11 cellular contexts compared by ENCODE assay signal in the genomic region with DNA sequence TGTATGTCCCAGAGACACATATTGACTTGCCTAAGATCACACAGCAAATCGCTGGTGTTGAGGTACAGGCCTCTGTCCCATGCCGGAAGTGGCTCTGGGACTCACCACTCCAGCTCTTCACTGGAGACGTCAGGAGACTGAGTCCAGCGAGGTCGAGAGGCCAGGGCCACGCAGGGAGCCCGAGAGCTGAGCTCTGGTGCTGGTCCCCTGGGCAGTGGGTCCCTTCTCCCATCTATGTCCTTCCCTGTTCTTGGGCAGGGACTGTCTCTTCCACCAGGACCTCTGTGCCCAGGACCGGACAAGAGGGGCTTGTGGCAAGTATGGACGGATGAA.
DNase-seq lines count a peak whose midpoint lies in the region; ATAC-seq, FAIRE-seq and TF ChIP-seq lines count a peak whose summit lies in the region.
"Had no signal": no experiment of that assay in that cellular context is flagged by ENCODE, and none has a peak within 500 bp of the region (broad histone marks: within the 10 kb centered on the region; RNA-seq: fewer than 3 reads in every experiment).

No MANE protein-coding gene starts in this region.

- no peak for TF ChIP-seq EP300 in HepG2 (IDR thresholded peaks at IDR 0.05; ENCODE audit: low read depth in 2 of 2, low read length in 2 of 2)
- no peak for TF ChIP-seq EP300 in HepG2 (CRISPR knock-in tag; IDR thresholded peaks at IDR 0.05; ENCODE audit: borderline replicate concordance)

- TF ChIP-seq CTCF in HepG2 (CRISPR knock-in tag; IDR thresholded peaks at IDR 0.05) (no peak), right lobe of liver (IDR thresholded peaks at IDR 0.05) (no peak), breast epithelium (IDR thresholded peaks at IDR 0.05) (no peak), coronary artery (IDR thresholded peaks at IDR 0.05) (no peak)

- TF ChIP-seq RAD21 in HepG2 (CRISPR knock-in tag; IDR thresholded peaks at IDR 0.05), result no peak

- H3K27me3 ChIP-seq in HepG2 (ENCODE audit: control insufficient read depth in 1 of 2, insufficient read depth in 2 of 2, low read length in 2 of 2) (peaks cover 2 to 58% of the 10 kb centered on the region in 2 experiments), right lobe of liver (no peaks in the 10 kb centered on the region), breast epithelium (no peaks in the 10 kb centered on the region)

- no peak for TF ChIP-seq POLR2A in HepG2 (IDR thresholded peaks at IDR 0.05; ENCODE audit: insufficient read depth in 1 of 2, low read depth in 2 of 2, low read length in 2 of 2)
- no peak for TF ChIP-seq POLR2A in right lobe of liver (IDR thresholded peaks at IDR 0.05)
- TF ChIP-seq POLR2A in breast epithelium (IDR thresholded peaks at IDR 0.05), result no peak

- H3K4me2 ChIP-seq in HepG2 (ENCODE audit: low read depth, low read length), result no peak overlapping the region

- H3K4me1 ChIP-seq in HepG2 (ENCODE audit: insufficient read depth, low read length), result no peaks in the 10 kb centered on the region
- H3K4me1 ChIP-seq in right lobe of liver, result no peaks in the 10 kb centered on the region
- H3K4me1 ChIP-seq in breast epithelium, result no peaks in the 10 kb centered on the region
- H3K4me1 ChIP-seq: SJCRH30 had no signal

- intact Hi-C loops in HepG2 (cut with micrococcal nuclease; ENCODE audit: unreplicated experiment) (loop anchor here (1.0 to 5.0 kb wide), 4 partner anchors 65 to 413 kb away; no protein-coding TSS in a partner anchor), right lobe of liver (cut with DNase I) (loop anchor here in 1 of 2 donors (10.0 kb wide), 1 partner anchor 421 kb away; no protein-coding TSS in a partner anchor), breast epithelium (cut with DNase I; ENCODE audit: low total_unique reads) (no loop called here)

- FAIRE-seq in HepG2 (lab: Jason Lieb, UNC), result no peak

- H3K9ac ChIP-seq in HepG2 (ENCODE audit: insufficient read depth, low read depth, low read length), result no peak overlapping the region

- H3K9me3 ChIP-seq in HepG2 (ENCODE audit: low read length) (no peaks in the 10 kb centered on the region), right lobe of liver (no peaks in the 10 kb centered on the region), breast epithelium (no peaks in the 10 kb centered on the region)
- H3K9me3 ChIP-seq: SJCRH30 had no signal

- no peaks in the 10 kb centered on the region for H3K79me2 ChIP-seq in HepG2 (ENCODE audit: insufficient read depth, low read length)

- no peaks in the 10 kb centered on the region for H4K20me1 ChIP-seq in HepG2 (ENCODE audit: insufficient read depth, low read length)

- CTCF ChIA-PET in HepG2 (lab: Yijun Ruan, JAX; ENCODE audit: low intra/inter-chr PET ratio, low total read pairs), result interaction anchor here (1.2 to 3.1 kb wide), 8 partner anchors 65 to 428 kb away, joined by 3 to 20 read pairs (median 5); no protein-coding TSS in a partner anchor

- H3K36me3 ChIP-seq in HepG2 (replicated peaks in 1 of 2; ENCODE audit: control insufficient read depth in 1 of 2, insufficient read depth in 2 of 2, low read length in 2 of 2) (no peaks in the 10 kb centered on the region), right lobe of liver (no peaks in the 10 kb centered on the region), breast epithelium (no peaks in the 10 kb centered on the region)
- H3K36me3 ChIP-seq: SJCRH30 had no signal

- peak; percentile 52 for ATAC-seq in HepG2
- ATAC-seq in right lobe of liver, result no peak
- no peak for ATAC-seq in GM21723 (IDR thresholded peaks at IDR 0.05; ENCODE audit: unreplicated experiment)
- ATAC-seq in HG02678 (IDR thresholded peaks at IDR 0.05; ENCODE audit: unreplicated experiment), result no peak

- H2AFZ ChIP-seq in HepG2 (ENCODE audit: low read length), result no peak overlapping the region

- BruUV-seq in HepG2 (replicated peaks; lab: Mats Ljungman, UMichigan), result no TSS peak

- H3K27ac ChIP-seq in HepG2 (ENCODE audit: extremely low read length, insufficient read depth, low read length), result no peak overlapping the region
- H3K27ac ChIP-seq in right lobe of liver, result no peak overlapping the region
- peak overlapping the region; percentile 42 to 82 for H3K27ac ChIP-seq in breast epithelium
- peak overlapping the region in 18 of 21 experiments; percentile 11 to 92 (median 77) for H3K27ac ChIP-seq in skin epidermis
- no peak overlapping the region for H3K27ac ChIP-seq in coronary artery
- H3K27ac ChIP-seq: HL-60, SJCRH30 had no signal

- DNase-seq in HepG2 (ENCODE audit: low spot score) (no peak), right lobe of liver (no peak), breast epithelium (ENCODE audit: low spot score in 2 of 2) (no peak), coronary artery (ENCODE audit: low spot score) (no peak)
- no peak for DNase-seq in stimulated activated naive CD4-positive, alpha-beta T cell (lab: John Stamatoyannopoulos, UW)
- DNase-seq: DMS 273 treated with DMSO at 0.1 percent for 48 hours had no signal

- POLR2A ChIA-PET in HepG2 (lab: Yijun Ruan, JAX), result no interaction called here

- in situ Hi-C loops in HepG2 (cut with HindIII; ENCODE audit: extremely low pct_ligation_motif_present, low pct_unique_long_range_greater_than_20kb), result loop anchor here (25.0 kb wide), 1 partner anchor 423 kb away; no protein-coding TSS in a partner anchor

- H3K4me3 ChIP-seq in HepG2 (replicated peaks in 1 of 3; ENCODE audit: insufficient read depth in 1 of 3, low read depth in 2 of 3, low read length in 3 of 3) (no peak overlapping the region), right lobe of liver (no peak overlapping the region), breast epithelium (no peak overlapping the region), skin epidermis (no peak overlapping the region), coronary artery (no peak overlapping the region)
- H3K4me3 ChIP-seq: SJCRH30 had no signal

- 32% methylated on average over 6 of the region's 9 CpGs for WGBS in HepG2 (ENCODE audit: low lambda C conversion rate)
- WGBS in right lobe of liver (ENCODE audit: insufficient coverage, low coverage, low lambda C conversion rate, missing lambda C conversion rate), result 83% methylated on average over 4 of the region's 9 CpGs

TF ChIP-seq in HepG2, 621 proteins besides CTCF, POLR2A, EP300 and RAD21:
- no peak for TF ChIP-seq ZEB1 (IDR thresholded peaks at IDR 0.05; ENCODE audit: insufficient replicate concordance, low read depth)
- no peak for TF ChIP-seq TGIF2 (CRISPR knock-in tag; IDR thresholded peaks at IDR 0.05)
- TF ChIP-seq, protein P1, sequence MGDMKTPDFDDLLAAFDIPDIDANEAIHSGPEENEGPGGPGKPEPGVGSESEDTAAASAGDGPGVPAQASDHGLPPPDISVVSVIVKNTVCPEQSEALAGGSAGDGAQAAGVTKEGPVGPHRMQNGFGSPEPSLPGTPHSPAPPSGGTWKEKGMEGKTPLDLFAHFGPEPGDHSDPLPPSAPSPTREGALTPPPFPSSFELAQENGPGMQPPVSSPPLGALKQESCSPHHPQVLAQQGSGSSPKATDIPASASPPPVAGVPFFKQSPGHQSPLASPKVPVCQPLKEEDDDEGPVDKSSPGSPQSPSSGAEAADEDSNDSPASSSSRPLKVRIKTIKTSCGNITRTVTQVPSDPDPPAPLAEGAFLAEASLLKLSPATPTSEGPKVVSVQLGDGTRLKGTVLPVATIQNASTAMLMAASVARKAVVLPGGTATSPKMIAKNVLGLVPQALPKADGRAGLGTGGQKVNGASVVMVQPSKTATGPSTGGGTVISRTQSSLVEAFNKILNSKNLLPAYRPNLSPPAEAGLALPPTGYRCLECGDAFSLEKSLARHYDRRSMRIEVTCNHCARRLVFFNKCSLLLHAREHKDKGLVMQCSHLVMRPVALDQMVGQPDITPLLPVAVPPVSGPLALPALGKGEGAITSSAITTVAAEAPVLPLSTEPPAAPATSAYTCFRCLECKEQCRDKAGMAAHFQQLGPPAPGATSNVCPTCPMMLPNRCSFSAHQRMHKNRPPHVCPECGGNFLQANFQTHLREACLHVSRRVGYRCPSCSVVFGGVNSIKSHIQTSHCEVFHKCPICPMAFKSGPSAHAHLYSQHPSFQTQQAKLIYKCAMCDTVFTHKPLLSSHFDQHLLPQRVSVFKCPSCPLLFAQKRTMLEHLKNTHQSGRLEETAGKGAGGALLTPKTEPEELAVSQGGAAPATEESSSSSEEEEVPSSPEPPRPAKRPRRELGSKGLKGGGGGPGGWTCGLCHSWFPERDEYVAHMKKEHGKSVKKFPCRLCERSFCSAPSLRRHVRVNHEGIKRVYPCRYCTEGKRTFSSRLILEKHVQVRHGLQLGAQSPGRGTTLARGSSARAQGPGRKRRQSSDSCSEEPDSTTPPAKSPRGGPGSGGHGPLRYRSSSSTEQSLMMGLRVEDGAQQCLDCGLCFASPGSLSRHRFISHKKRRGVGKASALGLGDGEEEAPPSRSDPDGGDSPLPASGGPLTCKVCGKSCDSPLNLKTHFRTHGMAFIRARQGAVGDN (CRISPR knock-in tag; IDR thresholded peaks at IDR 0.05), result 0 out of 2 replicates have a peak, but pooled peaks have one; percentile 13

Comparison
In these comparisons a context has a peak if more than half of its experiments do, and no peak if none do; other contexts are left out.
1. H3K27ac ChIP-seq: peak in breast epithelium (2 of 2) and skin epidermis (18 of 21); none in HepG2 (single experiment), right lobe of liver (0 of 3) and coronary artery (0 of 2).